Comparison of ENCODE assay signal across 15 cellular contexts in the genomic region with DNA sequence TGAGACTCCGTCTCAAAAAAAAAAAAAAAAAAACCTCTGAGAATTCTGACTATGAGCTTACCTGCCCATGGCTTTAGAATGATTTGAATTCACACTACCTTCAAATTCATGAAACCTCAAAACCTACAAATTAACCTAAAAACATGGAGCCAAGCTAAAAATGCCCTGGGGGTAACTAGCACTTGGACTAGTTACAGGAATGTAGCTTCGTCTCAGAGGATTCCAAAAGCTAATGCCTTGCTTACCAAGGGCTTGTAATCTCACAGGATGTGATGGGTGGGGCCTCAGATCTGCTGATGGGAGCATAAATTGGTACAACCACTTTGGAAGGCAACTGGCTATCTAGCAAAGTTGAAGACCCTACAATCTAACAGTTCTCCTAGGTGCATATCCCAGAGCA.
"Had no signal": no experiment of that assay in that cellular context is flagged by ENCODE, and none has a peak within 500 bp of the region (broad histone marks: within the 10 kb centered on the region; RNA-seq: fewer than 3 reads in every experiment).

No MANE protein-coding gene starts in this region.

- H3K9me3 ChIP-seq: thyroid gland had no signal

- H3K27ac ChIP-seq: neural progenitor cell, parathyroid adenoma, right lobe of liver, thyroid gland had no signal

- H3K27me3 ChIP-seq: neural progenitor cell, right lobe of liver, thyroid gland had no signal

- H3K4me3 ChIP-seq: lung, neural progenitor cell, right lobe of liver, thyroid gland had no signal

- DNase-seq: cortex of kidney; hypothalamus; immature natural killer cell; islet precursor cell; naive thymus-derived CD4-positive, alpha-beta T cell; right lobe of liver; small intestine; stimulated activated CD4-positive, alpha-beta T cell treated with anti-CD3 and anti-CD28 coated beads, Interleukin-15, amount 100 ng/mL, for 24 hours; stimulated activated CD4-positive, alpha-beta T cell treated with anti-CD3 and anti-CD28 coated beads, Interleukin-2, amount 100 ng/mL, for 48 hours; stimulated activated naive B cell treated with anti-CD40 and anti-IgM and Interleukin-4, amounts not matched to agents 10 μg/mL and 1 μg/mL and 100 μg/mL, for 72 hours; thyroid gland had no signal

- H3K4me1 ChIP-seq: parathyroid adenoma, right lobe of liver, thyroid gland had no signal

- H3K4me2 ChIP-seq: neural progenitor cell had no signal

- FAIRE-seq: frontal cortex, small intestine had no signal

- H3K9ac ChIP-seq: neural progenitor cell, parathyroid adenoma had no signal

- H2AFZ ChIP-seq: neural progenitor cell, parathyroid adenoma had no signal

- H3K79me2 ChIP-seq: parathyroid adenoma had no signal

- ATAC-seq: naive thymus-derived CD4-positive, alpha-beta T cell; right lobe of liver; stimulated activated naive B cell treated with anti-CD40 and anti-IgM and Interleukin-4, amounts not matched to agents 10 μg/mL and 1 μg/mL and 100 μg/mL, for 72 hours had no signal

- H3K36me3 ChIP-seq: neural progenitor cell, right lobe of liver, thyroid gland had no signal
